19 cellular contexts compared by ENCODE assay signal in the genomic region with DNA sequence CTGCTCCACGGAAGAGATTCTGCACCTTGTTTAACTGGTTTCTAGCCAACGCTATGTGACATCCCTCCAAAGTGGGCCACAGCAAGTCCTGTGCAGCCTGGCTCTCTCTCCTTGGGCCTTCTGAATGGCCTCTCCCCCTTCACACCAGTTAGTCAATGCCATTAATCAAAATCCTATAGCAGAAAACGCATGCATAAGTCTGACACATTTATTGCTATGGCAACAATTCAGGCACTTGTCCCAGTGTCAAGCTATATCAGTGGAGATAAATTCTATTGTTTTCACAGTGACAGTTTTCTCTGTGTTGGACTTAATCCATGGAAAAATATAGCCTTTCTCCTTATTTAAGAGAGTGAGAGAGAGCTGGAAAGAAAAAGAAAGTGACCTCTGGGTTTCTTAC.
A peak's percentile ranks its signal among the peaks of the same experiment; 100 is the strongest.
DNase-seq lines count a peak whose midpoint lies in the region; ATAC-seq and TF ChIP-seq lines count a peak whose summit lies in the region.
"Had no signal": no experiment of that assay in that cellular context is flagged by ENCODE, and none has a peak within 500 bp of the region (broad histone marks: within the 10 kb centered on the region; RNA-seq: fewer than 3 reads in every experiment).

No MANE protein-coding gene starts in this region.

- peaks cover 3% of the 10 kb centered on the region for H3K27me3 Mint-ChIP-seq in brain
- H3K27me3 Mint-ChIP-seq: CD4-positive, alpha-beta memory T cell had no signal

- peaks cover 6% of the 10 kb centered on the region for H3K36me3 Mint-ChIP-seq in brain
- H3K36me3 Mint-ChIP-seq: CD4-positive, alpha-beta memory T cell had no signal

- no peak overlapping the region for H4K91ac ChIP-seq in neuronal stem cell (ENCODE audit: low read depth, low read length, poor library complexity)

- DNase-seq in NCI-H1105 treated with DMSO at 0.1 percent for 48 hours (lab: John Stamatoyannopoulos, UW): peak; percentile 27
- DNase-seq in NCI-H1105 (lab: John Stamatoyannopoulos, UW): no peak
- DNase-seq in COLO668 (lab: John Stamatoyannopoulos, UW; ENCODE audit: unreplicated experiment): peak; percentile 30
- DNase-seq in neuronal stem cell (ENCODE audit: low spot score): no peak
- DNase-seq in NCI-H1930 (lab: John Stamatoyannopoulos, UW): no peak
- DNase-seq: Calu3; CD4-positive, alpha-beta memory T cell; DMS79 treated with DMSO at 0.1 percent for 48 hours; H9; NCI-H187 treated with DMSO at 0.1 percent for 48 hours; NCI-H2171 treated with DMSO at 0.1 percent for 48 hours; PC-9; T-helper 1 cell had no signal

- no peaks in the 10 kb centered on the region for H3K27me3 ChIP-seq in neuronal stem cell (ENCODE audit: control insufficient read depth in 3 of 3, insufficient read depth in 3 of 3, low read depth in 1 of 3, low read length in 3 of 3)

- no peak overlapping the region for H2AK5ac ChIP-seq in neuronal stem cell (ENCODE audit: low read depth, low read length)

- H3K9ac ChIP-seq in neuronal stem cell (ENCODE audit: low read depth, low read length, poor library complexity): no peak overlapping the region
- H3K9ac ChIP-seq: KMS-11 had no signal

- WGBS in neuronal stem cell (ENCODE audit: extremely low coverage in 2 of 2, insufficient read length in 2 of 2, insufficient replicate concordance in 1 of 2), 2 donors: no CpG with 5 or more reads among the region's 3 CpGs

- no peak overlapping the region for H3K27ac ChIP-seq in neuronal stem cell (replicated peaks; ENCODE audit: low read length)
- H3K27ac ChIP-seq: A549, HL-60, KMS-11, PC-9, RWPE1 had no signal

- no peak overlapping the region for H2BK5ac ChIP-seq in neuronal stem cell (ENCODE audit: low read length)

- H3K4ac ChIP-seq in neuronal stem cell (ENCODE audit: low read length): no peak overlapping the region

- TF ChIP-seq CTCF in brain (conservative IDR thresholded peaks at IDR 0.05): no peak

- H3K4me2 ChIP-seq in neuronal stem cell (ENCODE audit: insufficient read depth, low read length, poor library complexity, severe bottlenecking): no peak overlapping the region
- H3K4me2 ChIP-seq: A549, KMS-11, PC-9 had no signal

- H3K27ac Mint-ChIP-seq in brain: peak overlapping the region; percentile 19 to 91 (median 70)
- H3K27ac Mint-ChIP-seq: CD4-positive, alpha-beta memory T cell; H9 had no signal

- H2BK120ac ChIP-seq in neuronal stem cell (ENCODE audit: low read depth, low read length): no peak overlapping the region

- H3K4me1 Mint-ChIP-seq in brain: peaks cover 33% of the 10 kb centered on the region
- H3K4me1 Mint-ChIP-seq: CD4-positive, alpha-beta memory T cell; H9 had no signal

- no peak overlapping the region for H3K14ac ChIP-seq in neuronal stem cell (ENCODE audit: low read length)

- ATAC-seq in GM19397 (IDR thresholded peaks at IDR 0.05; ENCODE audit: unreplicated experiment): no peak
- ATAC-seq: A549 had no signal

- H3K18ac ChIP-seq in neuronal stem cell (ENCODE audit: low read length): no peak overlapping the region

- H3K4me3 Mint-ChIP-seq in brain: peak overlapping the region in 1 of 5 experiments; percentile 2
- H3K4me3 Mint-ChIP-seq: CD4-positive, alpha-beta memory T cell; H9 had no signal

- peaks cover 1 to 11% of the 10 kb centered on the region in 2 donors for H3K9me3 ChIP-seq in neuronal stem cell (replicated peaks in 1 of 2; ENCODE audit: control insufficient read depth in 2 of 2, insufficient read depth in 1 of 2, low read depth in 1 of 2, low read length in 2 of 2)
- H3K9me3 ChIP-seq: A549 had no signal

- H2BK15ac ChIP-seq in neuronal stem cell (ENCODE audit: low read length): no peak overlapping the region

- H2AFZ ChIP-seq in neuronal stem cell (ENCODE audit: low read length): peak overlapping the region; percentile 33
- H2AFZ ChIP-seq: PC-9 had no signal

- no peaks in the 10 kb centered on the region for H3K36me3 ChIP-seq in neuronal stem cell (replicated peaks in 1 of 2; ENCODE audit: control insufficient read depth in 2 of 2, insufficient read depth in 2 of 2, low read length in 2 of 2)

- peaks cover 0 to 15% of the 10 kb centered on the region in 2 donors for H3K4me1 ChIP-seq in neuronal stem cell (ENCODE audit: control insufficient read depth in 2 of 2, insufficient read depth in 1 of 2, low read depth in 1 of 2, low read length in 2 of 2)
- H3K4me1 ChIP-seq: A549 had no signal

- H3K23ac ChIP-seq in neuronal stem cell (ENCODE audit: low read depth, low read length, poor library complexity): no peak overlapping the region

- no peaks in the 10 kb centered on the region for H3K79me1 ChIP-seq in neuronal stem cell (ENCODE audit: low read depth, low read length)

- no peak overlapping the region for H3K4me3 ChIP-seq in neuronal stem cell (ENCODE audit: low read length in 2 of 2)
- H3K4me3 ChIP-seq: A549, PC-9 had no signal

- no peak overlapping the region for H2BK12ac ChIP-seq in neuronal stem cell (ENCODE audit: low read length)

- H3K9me3 Mint-ChIP-seq in brain: peaks cover 8 to 48% (median 19%) of the 10 kb centered on the region in 5 experiments

- no peak overlapping the region for H4K8ac ChIP-seq in neuronal stem cell (ENCODE audit: low read depth, low read length)

Comparison
In these comparisons a context has a peak if more than half of its experiments do, and no peak if none do; other contexts are left out.
1. DNase-seq: peak in NCI-H1105 treated with DMSO at 0.1 percent for 48 hours (single experiment) and COLO668 (single experiment); none in NCI-H1105 (single experiment), neuronal stem cell (single experiment) and NCI-H1930 (0 of 2).